In the genomic region with DNA sequence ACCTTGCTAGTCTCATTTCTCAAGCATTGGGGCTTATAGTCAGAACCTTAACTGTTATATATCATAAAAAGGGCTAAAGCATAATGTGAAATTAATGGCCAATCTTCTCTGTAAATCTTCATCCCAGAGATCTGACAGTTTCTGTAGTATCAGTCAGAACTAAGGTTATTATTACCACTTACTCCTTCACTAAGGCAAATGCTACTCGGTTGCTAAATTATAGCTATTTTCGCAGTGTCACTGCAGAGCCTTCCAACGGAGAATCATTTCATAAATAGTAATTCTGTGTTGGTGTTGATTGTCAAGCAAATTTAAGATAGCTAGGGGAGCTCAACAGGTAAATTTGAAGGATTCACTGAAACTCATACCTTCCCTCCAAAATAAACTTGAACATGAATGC, we compare ENCODE assay signal across 30 cellular contexts.
"Had no signal": no experiment of that assay in that cellular context is flagged by ENCODE, and none has a peak within 500 bp of the region (broad histone marks: within the 10 kb centered on the region; RNA-seq: fewer than 3 reads in every experiment).

No MANE protein-coding gene starts in this region.

- H3K36me3 ChIP-seq: Peyer's patch, SJSA1 had no signal

- H3K9me2 ChIP-seq: SK-N-SH had no signal

- H3K4me2 ChIP-seq: SK-N-SH had no signal

- DNase-seq: Karpas-422, MM.1S, NCI-H1092, NCI-H1105, NCI-H1436, NCI-H146, NCI-H1694, NCI-H187, NCI-H1930, NCI-H2029 treated with DMSO at 0.1 percent for 48 hours, NCI-H2081 treated with DMSO at 0.1 percent for 48 hours, NCI-H2107, NCI-H2171, NCI-H226, NCI-H446 treated with DMSO at 0.1 percent for 48 hours, NCI-H510A, NCI-H524, NCI-H526, NCI-H69, NCI-H748 treated with DMSO at 0.1 percent for 48 hours, NCI-H82, PC-3, Peyer's patch, Right ventricle myocardium superior, RPMI8226, SHP77 treated with DMSO at 0.1 percent for 48 hours, SK-N-SH, SW 1271, T-helper 1 cell had no signal

- H3K9ac ChIP-seq: SK-N-SH had no signal

- H3K27ac ChIP-seq: Peyer's patch, SJSA1 had no signal

- H3K27me3 ChIP-seq: Peyer's patch, SJSA1 had no signal

- H3K4me1 ChIP-seq: Peyer's patch, SJSA1 had no signal

- H3K4me3 ChIP-seq: Peyer's patch, SJSA1 had no signal

- H3K9me3 ChIP-seq: Peyer's patch, SJSA1, SK-N-SH had no signal
